ENCODE assay signal across 26 cellular contexts in genomic region chr9:117459941-117460340, GRCh38. TPM values are rescaled to one million over a fixed set of nuclear protein-coding genes. Genes with fewer than 3 reads are reported as not detected.
DNase-seq lines count a peak whose midpoint lies in the region; ATAC-seq, FAIRE-seq and TF ChIP-seq lines count a peak whose summit lies in the region.
"Had no signal": no experiment of that assay in that cellular context is flagged by ENCODE, and none has a peak within 500 bp of the region (broad histone marks: within the 10 kb centered on the region; RNA-seq: fewer than 3 reads in every experiment).

No MANE protein-coding gene starts in this region.

- CTCF ChIA-PET in HepG2 (lab: Yijun Ruan, JAX; ENCODE audit: low intra/inter-chr PET ratio, low total read pairs) (no interaction called here), K562 (lab: Yijun Ruan, JAX; ENCODE audit: low intra/inter-chr PET ratio) (no interaction called here), H1 (lab: Charles Lee; ENCODE audit: partially characterized antibody) (interaction anchor here (1.2 kb wide), 1 partner anchor 12 kb away, joined by 4 read pairs; no protein-coding TSS in a partner anchor)

- TF ChIP-seq POLR2A in HepG2 (IDR thresholded peaks at IDR 0.05; ENCODE audit: insufficient read depth in 1 of 2, low read depth in 2 of 2, low read length in 2 of 2), result no peak
- no peak for TF ChIP-seq POLR2A in right lobe of liver (IDR thresholded peaks at IDR 0.05)
- no peak for TF ChIP-seq POLR2A in K562 (conservative IDR thresholded peaks at IDR 0.05)
- TF ChIP-seq POLR2A in H1 (IDR thresholded peaks at IDR 0.05; ENCODE audit: control extremely low read depth in 1 of 2, low read depth in 2 of 2, low read length in 2 of 2), result no peak

- H4K5ac ChIP-seq in H1 (ENCODE audit: insufficient read length, low read depth, low read length), result no peak overlapping the region

- TF ChIP-seq EP300 in HepG2 (IDR thresholded peaks at IDR 0.05; ENCODE audit: low read depth in 2 of 2, low read length in 2 of 2), result no peak
- no peak for TF ChIP-seq EP300 in HepG2 (CRISPR knock-in tag; IDR thresholded peaks at IDR 0.05; ENCODE audit: borderline replicate concordance)
- no peak for TF ChIP-seq EP300 in K562 (IDR thresholded peaks at IDR 0.05; ENCODE audit: low read length)
- TF ChIP-seq EP300 in H1 (IDR thresholded peaks at IDR 0.05; ENCODE audit: borderline replicate concordance in 1 of 2, low read depth in 2 of 2, low read length in 2 of 2), result no peak

- H2BK12ac ChIP-seq in H1 (ENCODE audit: low read depth, low read length), result no peak overlapping the region

- no peaks in the 10 kb centered on the region for H3K27me3 ChIP-seq in HepG2 (ENCODE audit: control insufficient read depth in 1 of 2, insufficient read depth in 2 of 2, low read length in 2 of 2)
- no peaks in the 10 kb centered on the region for H3K27me3 ChIP-seq in right lobe of liver
- no peaks in the 10 kb centered on the region for H3K27me3 ChIP-seq in K562 (ENCODE audit: control insufficient read depth in 2 of 2, insufficient read depth in 2 of 2, low read length in 2 of 2)
- no peaks in the 10 kb centered on the region for H3K27me3 ChIP-seq in H1 (replicated peaks in 1 of 4; ENCODE audit: control insufficient read depth in 3 of 4, extremely low read depth in 1 of 4, insufficient read depth in 3 of 4, low read length in 3 of 4)
- H3K27me3 ChIP-seq: BE2C, BLaER1 had no signal

- no peak overlapping the region for H4K91ac ChIP-seq in H1 (replicated peaks; ENCODE audit: insufficient read length, low read length)

- H3K4me2 ChIP-seq in HepG2 (ENCODE audit: low read depth, low read length) (no peak overlapping the region), K562 (ENCODE audit: insufficient read depth, low read length) (no peak overlapping the region), H1 (ENCODE audit: insufficient read depth in 1 of 2, low read depth in 2 of 2, low read length in 2 of 2) (no peak overlapping the region)
- H3K4me2 ChIP-seq: BLaER1 had no signal

- H3K36me3 ChIP-seq in HepG2 (replicated peaks in 1 of 2; ENCODE audit: control insufficient read depth in 1 of 2, insufficient read depth in 2 of 2, low read length in 2 of 2), result no peaks in the 10 kb centered on the region
- no peaks in the 10 kb centered on the region for H3K36me3 ChIP-seq in right lobe of liver
- no peaks in the 10 kb centered on the region for H3K36me3 ChIP-seq in K562 (ENCODE audit: control insufficient read depth, insufficient read depth, low read length)
- H3K36me3 ChIP-seq in H1 (ENCODE audit: control insufficient read depth in 2 of 4, insufficient read depth in 4 of 4, low read length in 3 of 4), result no peaks in the 10 kb centered on the region
- H3K36me3 ChIP-seq: BE2C, BLaER1 had no signal

- H2BK20ac ChIP-seq in H1 (ENCODE audit: low read length), result no peak overlapping the region

- no peak overlapping the region for H4K8ac ChIP-seq in H1 (ENCODE audit: extremely low read depth, insufficient read depth, low read length)

- no peak for TF ChIP-seq CTCF in HepG2 (CRISPR knock-in tag; IDR thresholded peaks at IDR 0.05)
- no peak for TF ChIP-seq CTCF in right lobe of liver (IDR thresholded peaks at IDR 0.05)
- no peak for TF ChIP-seq CTCF in K562 (IDR thresholded peaks at IDR 0.05 in 2 of 3, conservative IDR thresholded peaks at IDR 0.05 in 1 of 3; ENCODE audit: insufficient read depth in 2 of 3, low read depth in 1 of 3, low read length in 3 of 3)
- TF ChIP-seq CTCF in H1 (IDR thresholded peaks at IDR 0.05; ENCODE audit: control extremely low read depth in 1 of 3, insufficient read depth in 1 of 3, low read depth in 1 of 3, low read length in 3 of 3), result no peak

- DNase-seq in HepG2 (ENCODE audit: low spot score) (no peak), right lobe of liver (no peak), G401 (ENCODE audit: low spot score) (peak; percentile 48), K562 (ENCODE audit: extremely low read depth in 1 of 4, low spot score in 3 of 4) (no peak), H1 (ENCODE audit: low read depth in 1 of 2, low spot score in 2 of 2) (no peak), posterior cingulate gyrus (no peak)
- DNase-seq: 8988T; ACHN; BE2C; CD4-positive, alpha-beta memory T cell; CD4-positive, CD25-positive, alpha-beta regulatory T cell; CD8-positive, alpha-beta memory T cell; COR-L47; DMS153; DMS53; DMS79; DND-41; EL; GF-D8 had no signal

- H3K9me1 ChIP-seq in K562 (ENCODE audit: control insufficient read depth, insufficient read depth, low read length), result no peaks in the 10 kb centered on the region

- ATAC-seq in HepG2, result no peak
- ATAC-seq in right lobe of liver, result no peak
- no peak for ATAC-seq in K562
- no peak for ATAC-seq in HG03460 (IDR thresholded peaks at IDR 0.05; ENCODE audit: unreplicated experiment)
- no peak for ATAC-seq in GM18519 (IDR thresholded peaks at IDR 0.05; ENCODE audit: low FRiP score, unreplicated experiment)

- H3K23me2 ChIP-seq in H1 (ENCODE audit: low read depth, low read length), result no peaks in the 10 kb centered on the region

- H3K9me3 ChIP-seq in HepG2 (ENCODE audit: low read length) (no peaks in the 10 kb centered on the region), right lobe of liver (no peaks in the 10 kb centered on the region), K562 (replicated peaks; ENCODE audit: control insufficient read depth, insufficient read depth, low read depth, low read length) (no peaks in the 10 kb centered on the region; the same call in 1 of the 2 replicates), H1 (ENCODE audit: insufficient read depth in 2 of 2, low read depth in 1 of 2, low read length in 1 of 2) (no peaks in the 10 kb centered on the region)
- H3K9me3 ChIP-seq: BE2C, BLaER1 had no signal

- in situ Hi-C loops in HepG2 (cut with HindIII; ENCODE audit: extremely low pct_ligation_motif_present, low pct_unique_long_range_greater_than_20kb), result no loop called here
- in situ Hi-C loops in G401 (cut with HindIII; ENCODE audit: low sequenced_read_pairs), result no loop called here
- in situ Hi-C loops in K562 (cut with MboI), result no loop called here

- H3K4me1 ChIP-seq in HepG2 (ENCODE audit: insufficient read depth, low read length) (no peaks in the 10 kb centered on the region), right lobe of liver (no peaks in the 10 kb centered on the region), K562 (replicated peaks in 1 of 2; ENCODE audit: control insufficient read depth in 2 of 2, insufficient read depth in 2 of 2, low read length in 2 of 2) (no peaks in the 10 kb centered on the region), H1 (replicated peaks in 1 of 4; ENCODE audit: control insufficient read depth in 3 of 4, insufficient read depth in 4 of 4, low read length in 3 of 4) (no peaks in the 10 kb centered on the region)
- H3K4me1 ChIP-seq: BE2C, BLaER1 had no signal

- TF ChIP-seq RAD21 in HepG2 (CRISPR knock-in tag; IDR thresholded peaks at IDR 0.05) (no peak), K562 (CRISPR knock-in tag; conservative IDR thresholded peaks at IDR 0.05 in 1 of 2, IDR thresholded peaks at IDR 0.05 in 1 of 2) (no peak), H1 (IDR thresholded peaks at IDR 0.05 in 1 of 2, conservative IDR thresholded peaks at IDR 0.05 in 1 of 2; ENCODE audit: low read depth in 2 of 2, low read length in 2 of 2) (no peak)

- no peak overlapping the region for H2AFZ ChIP-seq in HepG2 (ENCODE audit: low read length)
- H2AFZ ChIP-seq in K562 (ENCODE audit: low read depth, low read length), result no peak overlapping the region
- no peak overlapping the region for H2AFZ ChIP-seq in H1 (ENCODE audit: low read length)

- FAIRE-seq in HepG2 (lab: Jason Lieb, UNC) (no peak), K562 (lab: Jason Lieb, UNC) (no peak), H1 (lab: Jason Lieb, UNC) (no peak)
- FAIRE-seq: A204.1, G401.6, GM12891 had no signal

- no peak overlapping the region for H3K56ac ChIP-seq in H1 (replicated peaks; ENCODE audit: insufficient read length, low read depth, low read length)

- H3K23ac ChIP-seq in H1 (ENCODE audit: insufficient read length), result no peak overlapping the region

- H3K79me1 ChIP-seq in H1 (ENCODE audit: low read depth, low read length), result no peaks in the 10 kb centered on the region

- no peak overlapping the region for H2BK5ac ChIP-seq in H1 (ENCODE audit: low read depth, low read length)

- H3K27ac ChIP-seq in HepG2 (ENCODE audit: extremely low read length, insufficient read depth, low read length), result no peak overlapping the region
- no peak overlapping the region for H3K27ac ChIP-seq in right lobe of liver
- no peak overlapping the region for H3K27ac ChIP-seq in K562 (ENCODE audit: extremely low read depth, low read depth, low read length)
- no peak overlapping the region for H3K27ac ChIP-seq in H1 (ENCODE audit: low read depth, low read length)
- H3K27ac ChIP-seq: BLaER1 had no signal

- BruUV-seq in HepG2 (replicated peaks; lab: Mats Ljungman, UMichigan) (no TSS peak), K562 (replicated peaks; lab: Mats Ljungman, UMichigan) (no TSS peak)

- intact Hi-C loops in HepG2 (cut with micrococcal nuclease; ENCODE audit: unreplicated experiment) (no loop called here), right lobe of liver (cut with DNase I) (no loop called here), K562 (cut with micrococcal nuclease) (no loop called here), posterior cingulate gyrus (cut with DNase I) (no loop called here)

- H3K79me2 ChIP-seq in HepG2 (ENCODE audit: insufficient read depth, low read length) (no peaks in the 10 kb centered on the region), K562 (ENCODE audit: control insufficient read depth, insufficient read depth, low read length) (no peaks in the 10 kb centered on the region), H1 (ENCODE audit: control insufficient read depth in 1 of 2, insufficient read depth in 2 of 2, low read length in 2 of 2) (no peaks in the 10 kb centered on the region)

- H3K14ac ChIP-seq in H1 (ENCODE audit: insufficient read length), result no peak overlapping the region

- H2BK15ac ChIP-seq in H1 (ENCODE audit: low read length), result no peak overlapping the region

- H3K18ac ChIP-seq in H1 (ENCODE audit: extremely low read depth, low read length), result no peak overlapping the region

- H4K20me1 ChIP-seq in HepG2 (ENCODE audit: insufficient read depth, low read length), result no peaks in the 10 kb centered on the region
- no peaks in the 10 kb centered on the region for H4K20me1 ChIP-seq in K562 (replicated peaks; ENCODE audit: control insufficient read depth, insufficient read depth, low read length)
- H4K20me1 ChIP-seq in H1 (replicated peaks in 1 of 2; ENCODE audit: control insufficient read depth in 1 of 2, insufficient read depth in 2 of 2, low read length in 2 of 2), result no peaks in the 10 kb centered on the region
- H4K20me1 ChIP-seq: BLaER1 had no signal

- no peak overlapping the region for H2BK120ac ChIP-seq in H1 (replicated peaks; ENCODE audit: low read depth, low read length)

- no peak overlapping the region for H3K9ac ChIP-seq in HepG2 (ENCODE audit: insufficient read depth, low read depth, low read length)
- no peak overlapping the region for H3K9ac ChIP-seq in K562 (ENCODE audit: insufficient read depth in 1 of 2, low read depth in 2 of 2, low read length in 2 of 2)
- no peak overlapping the region for H3K9ac ChIP-seq in H1 (replicated peaks in 1 of 4; ENCODE audit: extremely low read depth in 1 of 4, low read depth in 3 of 4, low read length in 3 of 4)
- H3K9ac ChIP-seq: BLaER1 had no signal

- H3K4ac ChIP-seq in H1 (replicated peaks; ENCODE audit: insufficient read length, low read depth, low read length), result no peak overlapping the region

- H2AK5ac ChIP-seq in H1 (ENCODE audit: low read depth, low read length), result no peak overlapping the region

- no peak overlapping the region for H3K4me3 ChIP-seq in HepG2 (replicated peaks in 1 of 3; ENCODE audit: insufficient read depth in 1 of 3, low read depth in 2 of 3, low read length in 3 of 3)
- H3K4me3 ChIP-seq in right lobe of liver, result no peak overlapping the region
- no peak overlapping the region for H3K4me3 ChIP-seq in K562
- no peak overlapping the region for H3K4me3 ChIP-seq in H1 (ENCODE audit: extremely low read depth in 1 of 4, insufficient read depth in 2 of 4, low read depth in 3 of 4, low read length in 4 of 4)
- H3K4me3 ChIP-seq: BLaER1 had no signal

- POLR2A ChIA-PET in HepG2 (lab: Yijun Ruan, JAX) (no interaction called here), K562 (lab: Yijun Ruan, JAX) (no interaction called here), H1 (lab: Charles Lee; ENCODE audit: partially characterized antibody) (no interaction called here)

RNA-seq across cellular contexts. Expression of gene ASTN2, which starts 45.1 kb away (rescaled TPM):
- 13.5 TPM in 2 replicates for total RNA-seq in HepG2 (2016; rRNA removed; fragmentation: Illumina TruSeq; extraction: Trizol)
- 3.3 and 6.2 TPM in 2 replicates for total RNA-seq in HepG2 (2016; cell fraction: cytosol; rRNA removed; fragmentation: Illumina TruSeq; extraction: Trizol; ENCODE audit: low read depth)
- 12.7 and 14.5 TPM in 2 replicates for total RNA-seq in HepG2 (2016; cell fraction: insoluble cytoplasmic fraction; rRNA removed; fragmentation: Illumina TruSeq; extraction: Trizol)
- total RNA-seq in HepG2 (2016; cell fraction: membrane; rRNA removed; fragmentation: Illumina TruSeq; extraction: Trizol), result 8.3 and 11.1 TPM in 2 replicates
- 18.0 and 18.2 TPM in 2 replicates for total RNA-seq in HepG2 (2016; cell fraction: nucleus; rRNA removed; fragmentation: Illumina TruSeq; extraction: Trizol)
- polyA plus RNA-seq in HepG2 (2011; rRNA removed), result 5.2 TPM in 2 replicates
- polyA plus RNA-seq in HepG2 (2011; cell fraction: cytosol; rRNA removed), result 4.9 and 5.5 TPM in 2 replicates
- 5.3 and 5.9 TPM in 2 replicates for polyA plus RNA-seq in HepG2 (2011; cell fraction: nucleus; rRNA removed)
- polyA plus RNA-seq in HepG2 (2012), result 3.2 and 3.9 TPM in 2 replicates
- polyA plus RNA-seq in HepG2 (2016; cell fraction: cytosol; fragmentation: Illumina TruSeq; extraction: Trizol; ENCODE audit: low read depth), result 2.7 and 5.4 TPM in 2 replicates
- 11.5 and 11.8 TPM in 2 replicates for polyA plus RNA-seq in HepG2 (2016; cell fraction: insoluble cytoplasmic fraction; fragmentation: Illumina TruSeq; extraction: Trizol; ENCODE audit: low read depth)
- polyA plus RNA-seq in HepG2 (2016; cell fraction: membrane; fragmentation: Illumina TruSeq; extraction: Trizol; ENCODE audit: low read depth), result 5.5 and 8.3 TPM in 2 replicates
- 6.9 and 9.1 TPM in 2 replicates for polyA plus RNA-seq in HepG2 (2016; cell fraction: nucleus; fragmentation: Illumina TruSeq; extraction: Trizol; ENCODE audit: insufficient read depth, low read depth)
- polyA minus RNA-seq in HepG2 (2011; rRNA and poly(A)+ RNA removed; ENCODE audit: low replicate concordance), result 9.0 and 18.9 TPM in 2 replicates
- 2.4 and 2.6 TPM in 2 replicates for polyA minus RNA-seq in HepG2 (2011; cell fraction: cytosol; rRNA and poly(A)+ RNA removed)
- 23.3 and 26.1 TPM in 2 replicates for polyA minus RNA-seq in HepG2 (2011; cell fraction: nucleus; rRNA and poly(A)+ RNA removed)
- 1 to 10 TPM in 5 of 6 experiments, under 1 TPM in 1; 0.91 to 3.1 (median 2.5) TPM for total RNA-seq in right lobe of liver
- 17.1 and 25.2 TPM in 2 replicates for total RNA-seq in G401 (2014; rRNA removed; shearing (Covaris generic))
- total RNA-seq in K562 (2011; cell fraction: chromatin; rRNA removed; ENCODE audit: low replicate concordance), result 8.4 and 10.1 TPM in 2 replicates
- total RNA-seq in K562 (2011; cell fraction: nucleolus; rRNA removed), result 7.5 and 8.0 TPM in 2 replicates
- 7.6 and 8.4 TPM in 2 replicates for total RNA-seq in K562 (2011; cell fraction: nucleoplasm; rRNA removed)
- 2.1 and 3.1 TPM in 2 replicates for total RNA-seq in K562 (2014; rRNA removed)
- total RNA-seq in K562 (2014; rRNA removed; fragmentation: Illumina TruSeq; extraction: Trizol), result 1.5 and 1.9 TPM in 2 replicates
- 2.0 and 2.1 TPM in 2 replicates for total RNA-seq in K562 (2015; rRNA removed; fragmentation: Illumina TruSeq; extraction: Trizol)
- total RNA-seq in K562 (2021), result 1.9 and 2.0 TPM in 2 replicates
- 2.5 and 3.5 TPM in 2 replicates for polyA plus RNA-seq in K562 (2011; rRNA removed)
- 2.0 and 2.9 TPM in 2 replicates for polyA plus RNA-seq in K562 (2011; cell fraction: cytosol; rRNA removed)
- polyA plus RNA-seq in K562 (2011; cell fraction: nucleus; rRNA removed), result 2.3 and 3.8 TPM in 2 replicates
- 1.3 and 1.5 TPM in 2 replicates for polyA plus RNA-seq in K562 (2012)
- polyA plus RNA-seq in K562 (2014; fragmentation: Illumina TruSeq; extraction: Trizol), result 1.1 and 1.5 TPM in 2 replicates
- under 1 TPM; 0.56 to 0.74 TPM for polyA plus RNA-seq in K562 (2014; fragmentation: Nextera tagmentation; extraction: Ambion mirVana)
- polyA plus RNA-seq in K562 (2014; rRNA removed), result 1.7 and 2.1 TPM in 2 replicates
- polyA minus RNA-seq in K562 (2011; rRNA and poly(A)+ RNA removed), result 5.5 and 6.6 TPM in 2 replicates
- polyA minus RNA-seq in K562 (2011; cell fraction: cytosol; rRNA and poly(A)+ RNA removed), result 2.5 and 2.6 TPM in 2 replicates
- 9.6 and 10.3 TPM in 2 replicates for polyA minus RNA-seq in K562 (2011; cell fraction: nucleus; rRNA and poly(A)+ RNA removed)
- total RNA-seq in H1 (2021; fragmentation: NEBNext Ultra II Directional; extraction: Animal tissue kit (Norgen Biotek cat#: 25700)), result 13.7 and 14.8 TPM in 2 replicates
- polyA plus RNA-seq in H1 (2011; rRNA removed), result 8.2 and 10.1 TPM in 2 replicates
- 12.2 TPM for polyA plus RNA-seq in H1 (2011; cell fraction: cytosol; rRNA removed)
- 21.5 TPM for polyA plus RNA-seq in H1 (2011; cell fraction: nucleus; rRNA removed)
- 10.8 to 14.8 TPM (median 13.1 TPM) in 4 replicates for polyA plus RNA-seq in H1 (2012, experiment 1 of 2)
- 9.5 TPM for polyA plus RNA-seq in H1 (2012, experiment 2 of 2)
- 8.0 TPM for polyA plus RNA-seq in H1 (2013, experiment 1 of 2)
- polyA plus RNA-seq in H1 (2013, experiment 2 of 2), result 7.5 TPM
- 44.7 and 48.6 TPM in 2 replicates for polyA minus RNA-seq in H1 (2011; rRNA and poly(A)+ RNA removed)
- polyA minus RNA-seq in H1 (2011; cell fraction: cytosol; rRNA and poly(A)+ RNA removed), result 16.3 TPM
- polyA minus RNA-seq in H1 (2011; cell fraction: nucleus; rRNA and poly(A)+ RNA removed), result 82.7 TPM
- polyA plus RNA-seq: CD14-positive monocyte had no signal

Comparison
In these comparisons a context has a peak if more than half of its experiments do, and no peak if none do; other contexts are left out.
1. Of the 241 proteins assayed by ChIP-seq in both HepG2 and K562: peak only in HepG2: none; only in K562: MAFG; in both: MAFF and MAFK; in neither: 238.